ENCODE assay signal across 8 cellular contexts in genomic region chr13:108915095-108915633, GRCh38.
DNase-seq lines count a peak whose midpoint lies in the region; ATAC-seq lines count a peak whose summit lies in the region.

No MANE protein-coding gene starts in this region.

- POLR2A ChIA-PET in activated CD8-positive, alpha-beta T cell treated with anti-CD3 and anti-CD28 coated beads, Interleukin-2, amount 10 ng/mL, durations not matched to agents 7 days and 5 days (lab: Charles Lee): no interaction called here

- H3K9me3 ChIP-seq in HUES64 (ENCODE audit: insufficient read depth, low read depth, low read length) (no peaks in the 10 kb centered on the region), iPS-20b (ENCODE audit: insufficient read depth, low read depth, low read length) (no peaks in the 10 kb centered on the region)

- H3K36me3 ChIP-seq in HUES64 (ENCODE audit: insufficient read depth, low read length) (no peaks in the 10 kb centered on the region), iPS-20b (ENCODE audit: insufficient read depth, low read depth, low read length) (no peaks in the 10 kb centered on the region)

- no peaks in the 10 kb centered on the region for H3K36me3 Mint-ChIP-seq in activated CD8-positive, alpha-beta T cell treated with anti-CD3 and anti-CD28 coated beads, Interleukin-2, amount 10 ng/mL, durations not matched to agents 7 days and 5 days (ENCODE audit: low read depth)

- H3K27ac ChIP-seq in HUES64 (ENCODE audit: low read depth, low read length) (peak overlapping the region; percentile 6; the same call in 1 of the 2 replicates), iPS-20b (ENCODE audit: low read length) (no peak overlapping the region)

- peaks cover 17% of the 10 kb centered on the region for H3K27me3 Mint-ChIP-seq in activated CD8-positive, alpha-beta T cell treated with anti-CD3 and anti-CD28 coated beads, Interleukin-2, amount 10 ng/mL, durations not matched to agents 7 days and 5 days (ENCODE audit: low read depth)

- H3K4me3 ChIP-seq in HUES64 (ENCODE audit: low read length) (no peak overlapping the region), iPS-20b (ENCODE audit: low read length) (no peak overlapping the region)

- no peak for ATAC-seq in activated CD8-positive, alpha-beta T cell treated with anti-CD3 and anti-CD28 coated beads, Interleukin-2, amount 10 ng/mL, durations not matched to agents 7 days and 5 days

- CTCF ChIA-PET in activated CD8-positive, alpha-beta T cell treated with anti-CD3 and anti-CD28 coated beads, Interleukin-2, amount 10 ng/mL, durations not matched to agents 7 days and 5 days (lab: Charles Lee): interaction anchor here (0.6 to 2.5 kb wide), 8 partner anchors 10 to 565 kb away, joined by 3 to 15 read pairs (median 4); no protein-coding TSS in a partner anchor

- peaks cover 18% of the 10 kb centered on the region for H3K4me1 Mint-ChIP-seq in activated CD8-positive, alpha-beta T cell treated with anti-CD3 and anti-CD28 coated beads, Interleukin-2, amount 10 ng/mL, durations not matched to agents 7 days and 5 days (ENCODE audit: low read depth)

- no peaks in the 10 kb centered on the region for H3K9me3 Mint-ChIP-seq in activated CD8-positive, alpha-beta T cell treated with anti-CD3 and anti-CD28 coated beads, Interleukin-2, amount 10 ng/mL, durations not matched to agents 7 days and 5 days (ENCODE audit: insufficient read depth)

- H3K27ac Mint-ChIP-seq in activated CD8-positive, alpha-beta T cell treated with anti-CD3 and anti-CD28 coated beads, Interleukin-2, amount 10 ng/mL, durations not matched to agents 7 days and 5 days: no peak overlapping the region

- WGBS in HUES64: 66% methylated on average over 4 of the region's 7 CpGs

- no peaks in the 10 kb centered on the region for H3K27me3 ChIP-seq in HUES64 (ENCODE audit: insufficient read depth, low read length)
- H3K27me3 ChIP-seq in iPS-20b (ENCODE audit: insufficient read depth, low read length): no peaks in the 10 kb centered on the region

- H3K9ac ChIP-seq in HUES64 (ENCODE audit: low read depth, low read length) (0 out of 2 replicates have a peak overlapping the region, but pooled peaks have one; percentile 16), iPS-20b (ENCODE audit: low read depth, low read length) (peak overlapping the region; percentile 32; the same call in 1 of the 2 replicates)

- peaks cover 7% of the 10 kb centered on the region for H3K4me1 ChIP-seq in HUES64 (ENCODE audit: insufficient read depth, low read length)
- peaks cover 10% of the 10 kb centered on the region; the same call in 1 of the 2 replicates for H3K4me1 ChIP-seq in iPS-20b (ENCODE audit: insufficient read depth, low read length)

- H3K4me3 Mint-ChIP-seq in activated CD8-positive, alpha-beta T cell treated with anti-CD3 and anti-CD28 coated beads, Interleukin-2, amount 10 ng/mL, durations not matched to agents 7 days and 5 days: peak overlapping the region; percentile 37

- peak; percentile 40 for DNase-seq in A172 (ENCODE audit: low spot score)
- DNase-seq in GF-D8 (lab: John Stamatoyannopoulos, UW): peak; percentile 31
- DNase-seq in activated CD8-positive, alpha-beta T cell treated with anti-CD3 and anti-CD28 coated beads, Interleukin-2, amount 10 ng/mL, durations not matched to agents 7 days and 5 days: no peak
- DNase-seq in superior temporal gyrus (ENCODE audit: extremely low spot score): peak; percentile 65
- no peak for DNase-seq in hepatic stellate cell (ENCODE audit: low spot score)
- no peak for DNase-seq in SK-N-DZ (ENCODE audit: low spot score)

Comparison
In these comparisons a context has a peak if more than half of its experiments do, and no peak if none do; other contexts are left out.
1. DNase-seq: peak in A172 (single experiment), GF-D8 (single experiment) and superior temporal gyrus (single experiment); none in activated CD8-positive, alpha-beta T cell treated with anti-CD3 and anti-CD28 coated beads, Interleukin-2, amount 10 ng/mL, durations not matched to agents 7 days and 5 days (single experiment), hepatic stellate cell (single experiment) and SK-N-DZ (single experiment).